Comparison of ENCODE assay signal across 8 cellular contexts in genomic region chr4:53378171-53378482, GRCh38. TPM values are rescaled to one million over a fixed set of nuclear protein-coding genes. Genes with fewer than 3 reads are reported as not detected.
DNase-seq lines count a peak whose midpoint lies in the region; ATAC-seq, FAIRE-seq and TF ChIP-seq lines count a peak whose summit lies in the region.

No MANE protein-coding gene starts in this region.

- TF ChIP-seq CTCF in GM12864 (IDR thresholded peaks at IDR 0.05; ENCODE audit: low read depth, low read length, missing control alignments) (no peak), GM12878 (IDR thresholded peaks at IDR 0.05 in 2 of 3, conservative IDR thresholded peaks at IDR 0.05 in 1 of 3; ENCODE audit: control insufficient read depth in 2 of 3, extremely low read depth in 1 of 3, insufficient read depth in 1 of 3, low read depth in 3 of 3, low read length in 3 of 3) (no peak)

- in situ Hi-C loops in GM12878 (cut with MboI) = no loop called here

- BruUV-seq in GM12878 (replicated peaks; lab: Mats Ljungman, UMichigan) = no TSS peak

- no peaks in the 10 kb centered on the region for H3K9me3 ChIP-seq in GM12878 (replicated peaks; ENCODE audit: control insufficient read depth, insufficient read depth, low read length)
- H3K9me3 ChIP-seq in mucosa of rectum (ENCODE audit: control insufficient read depth in 2 of 2, low read length in 2 of 2) = no peaks in the 10 kb centered on the region

- H3K27me3 ChIP-seq in GM12878 (replicated peaks in 1 of 2; ENCODE audit: control insufficient read depth in 2 of 2, insufficient read depth in 2 of 2, low read length in 1 of 2) = no peaks in the 10 kb centered on the region
- H3K27me3 ChIP-seq in mucosa of rectum (ENCODE audit: control insufficient read depth in 2 of 2, insufficient read depth in 2 of 2, low read length in 2 of 2) = no peaks in the 10 kb centered on the region

- ATAC-seq in HG03108 (IDR thresholded peaks at IDR 0.05; ENCODE audit: unreplicated experiment) = peak; percentile 37
- no peak; the same call in 2 of the 3 replicates for ATAC-seq in GM12878
- ATAC-seq in GM21723 (IDR thresholded peaks at IDR 0.05; ENCODE audit: unreplicated experiment) = no peak
- ATAC-seq in GM21390 (IDR thresholded peaks at IDR 0.05; ENCODE audit: unreplicated experiment) = no peak
- no peak for ATAC-seq in HG03039 (IDR thresholded peaks at IDR 0.05; ENCODE audit: unreplicated experiment)

- CTCF ChIA-PET in GM12878 (lab: Yijun Ruan, JAX) = interaction anchor here (0.6 to 3.3 kb wide), 4 partner anchors 12 to 362 kb away, joined by 3 to 11 read pairs (median 6); no protein-coding TSS in a partner anchor

- no peak for FAIRE-seq in GM12878 (lab: Jason Lieb, UNC)

- H3K9ac ChIP-seq in GM12878 (ENCODE audit: control insufficient read depth, insufficient read depth, low read length) (peak overlapping the region; percentile 79), mucosa of rectum (ENCODE audit: low read depth in 1 of 2, low read length in 2 of 2) (peak overlapping the region; percentile 86 to 96)

- TF ChIP-seq POLR2A in GM12878 (IDR thresholded peaks at IDR 0.05; ENCODE audit: low read depth, low read length) = no peak

- H2AFZ ChIP-seq in GM12878 (ENCODE audit: control insufficient read depth, low read depth, low read length) = no peak overlapping the region

- H3K4me1 ChIP-seq in GM12878 (ENCODE audit: control insufficient read depth, insufficient read depth, low read length) = no peaks in the 10 kb centered on the region
- peaks cover 10 to 17% of the 10 kb centered on the region in 2 donors for H3K4me1 ChIP-seq in mucosa of rectum (ENCODE audit: control insufficient read depth in 2 of 2, insufficient read depth in 2 of 2, low read length in 2 of 2)

- H3K79me2 ChIP-seq in GM12878 (ENCODE audit: control insufficient read depth, insufficient read depth, low read length) = peaks cover 49% of the 10 kb centered on the region

- TF ChIP-seq EP300 in GM12878 (IDR thresholded peaks at IDR 0.05; ENCODE audit: borderline replicate concordance in 1 of 2, control insufficient read depth in 1 of 2, low read depth in 2 of 2, low read length in 2 of 2) = no peak

- H3K4me2 ChIP-seq in GM12878 (ENCODE audit: control insufficient read depth, insufficient read depth) = peak overlapping the region; percentile 73; the same call in 1 of the 2 replicates

- WGBS in GM12878 (ENCODE audit: insufficient coverage, insufficient replicate concordance, low lambda C conversion rate, missing lambda C conversion rate) = 1% methylated on average over 10 of the region's 10 CpGs

- peak overlapping the region; percentile 84 for H3K27ac ChIP-seq in GM12878 (ENCODE audit: control insufficient read depth, insufficient read depth)
- peak overlapping the region; percentile 93 to 95 for H3K27ac ChIP-seq in mucosa of rectum (ENCODE audit: low read depth in 2 of 2, low read length in 2 of 2)

- H3K36me3 ChIP-seq in GM12878 (ENCODE audit: control insufficient read depth in 2 of 2, insufficient read depth in 2 of 2, low read length in 1 of 2) (peaks cover 0 to 8% of the 10 kb centered on the region in 2 experiments; a peak in 1 of 4 replicates), mucosa of rectum (ENCODE audit: control insufficient read depth in 2 of 2, insufficient read depth in 2 of 2, low read length in 2 of 2) (peaks cover 8 to 9% of the 10 kb centered on the region in 2 donors)

- peak overlapping the region; percentile 68 for H3K4me3 ChIP-seq in GM12864 (ENCODE audit: low read depth, low read length)
- peak overlapping the region; percentile 89 for H3K4me3 ChIP-seq in GM12878
- peak overlapping the region; percentile 92 to 95 for H3K4me3 ChIP-seq in mucosa of rectum (ENCODE audit: low read length in 2 of 2)

- POLR2A ChIA-PET in GM12878 (lab: Charles Lee) = interaction anchor here (5.7 kb wide), 1 partner anchor 12 kb away, joined by 32 read pairs; the partner anchor contains the start of gene SCFD2

- intact Hi-C loops in GM12878 (cut with micrococcal nuclease; ENCODE audit: unreplicated experiment) = loop anchor here (5.0 kb wide), 1 partner anchor 181 kb away; no protein-coding TSS in a partner anchor

- no peaks in the 10 kb centered on the region; the same call in 1 of the 2 replicates for H4K20me1 ChIP-seq in GM12878 (ENCODE audit: control insufficient read depth, insufficient read depth)

- SMC1A ChIA-PET in GM12878 (lab: Charles Lee; ENCODE audit: uncharacterized antibody, unreplicated experiment) = interaction anchor here (0.6 to 3.9 kb wide), 6 partner anchors 12 to 69 kb away, joined by 3 to 32 read pairs (median 6); partner anchors contain the start of gene SCFD2

- RAD21 ChIA-PET in GM12878 (lab: Charles Lee; ENCODE audit: unreplicated experiment) = interaction anchor here (1.0 to 1.2 kb wide), 2 partner anchors 262 to 274 kb away, joined by 4 read pairs; no protein-coding TSS in a partner anchor

- TF ChIP-seq RAD21 in GM12878 (IDR thresholded peaks at IDR 0.05; ENCODE audit: insufficient read depth, low read depth, low read length) = no peak

- no peak for DNase-seq in GM12864 (ENCODE audit: low read depth)
- no peak for DNase-seq in GM12878 (ENCODE audit: low read depth, low spot score)
- no peak for DNase-seq in RPMI8226

TF ChIP-seq in GM12878, 131 proteins besides CTCF, POLR2A, EP300 and RAD21:
- TF ChIP-seq RUNX3 (IDR thresholded peaks at IDR 0.05; ENCODE audit: low read length) (0 out of 2 replicates have a peak, but pooled peaks have one; percentile 3), DPF2 (IDR thresholded peaks at IDR 0.05) (0 out of 2 replicates have a peak, but pooled peaks have one; percentile 5), SKIL (IDR thresholded peaks at IDR 0.05; ENCODE audit: low read depth, poor library complexity, severe bottlenecking) (no peak), SUZ12 (IDR thresholded peaks at IDR 0.05; ENCODE audit: unreplicated experiment) (no peak), PML (IDR thresholded peaks at IDR 0.05; ENCODE audit: low read length) (0 out of 2 replicates have a peak, but pooled peaks have one; percentile 5)

RNA-seq across cellular contexts. Expression of gene FIP1L1, which starts 0.7 kb away (rescaled TPM):
- 165 and 171 TPM in 2 replicates for total RNA-seq in GM12878 (2013; cell fraction: nucleolus; rRNA removed)
- 59.1 and 66.0 TPM in 2 replicates for total RNA-seq in GM12878 (2014; rRNA removed)
- 104 and 110 TPM in 2 replicates for total RNA-seq in GM12878 (2014; rRNA removed; fragmentation: Illumina TruSeq; extraction: Trizol)
- total RNA-seq in GM12878 (2021) = 59.8 and 62.1 TPM in 2 replicates
- polyA plus RNA-seq in GM12878 (2011; ENCODE audit: low read depth) = 20.8 TPM
- polyA plus RNA-seq in GM12878 (2011; rRNA removed) = 46.4 and 47.9 TPM in 2 replicates
- polyA plus RNA-seq in GM12878 (2011; cell fraction: cytosol; rRNA removed) = 27.1 and 29.8 TPM in 2 replicates
- 67.5 and 72.3 TPM in 2 replicates for polyA plus RNA-seq in GM12878 (2011; cell fraction: nucleus; rRNA removed)
- 43.1 and 44.4 TPM in 2 replicates for polyA plus RNA-seq in GM12878 (2012)
- polyA plus RNA-seq in GM12878 (2014; fragmentation: Illumina TruSeq; extraction: Trizol) = 105 and 126 TPM in 2 replicates
- 10 to 100 TPM; 28.1 to 40.8 TPM for polyA plus RNA-seq in GM12878 (2014; fragmentation: Nextera tagmentation; extraction: Ambion mirVana)
- 45.1 and 48.5 TPM in 2 replicates for polyA plus RNA-seq in GM12878 (2014; rRNA removed)
- 10 to 100 TPM; 74.0 to 77.5 TPM for polyA plus RNA-seq in GM12878 (2016; fragmentation: Nextera tagmentation; extraction: Ambion mirVana)
- 38.8 and 53.9 TPM in 2 replicates for polyA minus RNA-seq in GM12878 (2011; rRNA and poly(A)+ RNA removed)
- polyA minus RNA-seq in GM12878 (2011; cell fraction: cytosol; rRNA and poly(A)+ RNA removed) = 15.8 and 20.7 TPM in 2 replicates
- polyA minus RNA-seq in GM12878 (2011; cell fraction: nucleus; rRNA and poly(A)+ RNA removed) = 63.7 and 113 TPM in 2 replicates

RNA-seq across cellular contexts. Expression of gene SCFD2, which starts 12.3 kb away (rescaled TPM):
- 187 and 204 TPM in 2 replicates for total RNA-seq in GM12878 (2013; cell fraction: nucleolus; rRNA removed)
- total RNA-seq in GM12878 (2014; rRNA removed) (36.8 and 37.3 TPM in 2 replicates), GM12878 (2014; rRNA removed; fragmentation: Illumina TruSeq; extraction: Trizol) (25.1 TPM in 2 replicates), GM12878 (2021) (30.5 and 33.4 TPM in 2 replicates)
- 6.9 TPM for polyA plus RNA-seq in GM12878 (2011; ENCODE audit: low read depth)
- polyA plus RNA-seq in GM12878 (2011; rRNA removed) (20.0 and 22.9 TPM in 2 replicates), GM12878 (2014; fragmentation: Illumina TruSeq; extraction: Trizol) (19.0 and 19.3 TPM in 2 replicates), GM12878 (2014; fragmentation: Nextera tagmentation; extraction: Ambion mirVana) (1 to 10 TPM; 4.8 to 7.2 TPM), GM12878 (2014; rRNA removed) (24.2 and 24.7 TPM in 2 replicates), GM12878 (2016; fragmentation: Nextera tagmentation; extraction: Ambion mirVana) (10 to 100 TPM; 31.6 to 37.6 TPM)
- 25.3 and 39.2 TPM in 2 replicates for polyA plus RNA-seq in GM12878 (2011; cell fraction: cytosol; rRNA removed)
- 25.8 and 40.2 TPM in 2 replicates for polyA plus RNA-seq in GM12878 (2011; cell fraction: nucleus; rRNA removed)
- 9.7 and 11.7 TPM in 2 replicates for polyA plus RNA-seq in GM12878 (2012)
- 84.5 and 122 TPM in 2 replicates for polyA minus RNA-seq in GM12878 (2011; rRNA and poly(A)+ RNA removed)
- 7.2 and 13.9 TPM in 2 replicates for polyA minus RNA-seq in GM12878 (2011; cell fraction: cytosol; rRNA and poly(A)+ RNA removed)
- 107 and 197 TPM in 2 replicates for polyA minus RNA-seq in GM12878 (2011; cell fraction: nucleus; rRNA and poly(A)+ RNA removed)
